8 cellular contexts compared by ENCODE assay signal in genomic region chr2:9554841-9555337, GRCh38. TPM values are rescaled to one million over a fixed set of nuclear protein-coding genes. Genes with fewer than 3 reads are reported as not detected.
DNase-seq lines count a peak whose midpoint lies in the region; FAIRE-seq and TF ChIP-seq lines count a peak whose summit lies in the region.

No MANE protein-coding gene starts in this region.

- H3K4me3 ChIP-seq in WERI-Rb-1 (ENCODE audit: low read depth, low read length) (peak overlapping the region; percentile 77), H1 (ENCODE audit: extremely low read depth in 1 of 4, insufficient read depth in 2 of 4, low read depth in 3 of 4, low read length in 4 of 4) (peak overlapping the region; percentile 74 to 92 (median 86)), mononuclear cell (ENCODE audit: low read length) (peak overlapping the region; percentile 98), thyroid gland (replicated peaks in 1 of 3) (peak overlapping the region; percentile 56 to 92 (median 84))

- no peak for TF ChIP-seq EP300 in H1 (IDR thresholded peaks at IDR 0.05; ENCODE audit: borderline replicate concordance in 1 of 2, low read depth in 2 of 2, low read length in 2 of 2)

- peaks cover 6% of the 10 kb centered on the region for H3K23me2 ChIP-seq in H1 (ENCODE audit: low read depth, low read length)

- no peak overlapping the region for H3K4ac ChIP-seq in H1 (replicated peaks; ENCODE audit: insufficient read length, low read depth, low read length)

- no peak overlapping the region for H2AK5ac ChIP-seq in H1 (ENCODE audit: low read depth, low read length)

- no peak overlapping the region for H2BK20ac ChIP-seq in H1 (ENCODE audit: low read length)

- peak overlapping the region; percentile 68 to 89 for H3K4me2 ChIP-seq in H1 (ENCODE audit: insufficient read depth in 1 of 2, low read depth in 2 of 2, low read length in 2 of 2)

- no peak overlapping the region for H2BK120ac ChIP-seq in H1 (replicated peaks; ENCODE audit: low read depth, low read length)

- H3K36me3 ChIP-seq in WERI-Rb-1 (peaks cover 17% of the 10 kb centered on the region), H1 (ENCODE audit: control insufficient read depth in 2 of 4, insufficient read depth in 4 of 4, low read length in 3 of 4) (no peaks in the 10 kb centered on the region), thyroid gland (no peaks in the 10 kb centered on the region)

- no peak overlapping the region for H3K18ac ChIP-seq in H1 (ENCODE audit: extremely low read depth, low read length)

- no peak for TF ChIP-seq POLR2A in H1 (IDR thresholded peaks at IDR 0.05; ENCODE audit: control extremely low read depth in 1 of 2, low read depth in 2 of 2, low read length in 2 of 2)
- TF ChIP-seq POLR2A in thyroid gland (IDR thresholded peaks at IDR 0.05): no peak

- no peaks in the 10 kb centered on the region; the same call in 1 of the 2 replicates for H3K79me1 ChIP-seq in H1 (ENCODE audit: low read depth, low read length)

- peaks cover 4 to 55% of the 10 kb centered on the region in 2 experiments for H3K79me2 ChIP-seq in H1 (ENCODE audit: control insufficient read depth in 1 of 2, insufficient read depth in 2 of 2, low read length in 2 of 2)

- H2AFZ ChIP-seq in H1 (ENCODE audit: low read length): peak overlapping the region; percentile 9; the same call in 1 of the 2 replicates

- no peak overlapping the region for H3K14ac ChIP-seq in H1 (ENCODE audit: insufficient read length)

- peaks cover 0 to 3% (median 0%) of the 10 kb centered on the region in 4 experiments; a peak in 1 of 7 replicates for H3K4me1 ChIP-seq in H1 (replicated peaks in 1 of 4; ENCODE audit: control insufficient read depth in 3 of 4, insufficient read depth in 4 of 4, low read length in 3 of 4)
- peaks cover 51% of the 10 kb centered on the region for H3K4me1 ChIP-seq in mononuclear cell (ENCODE audit: insufficient read depth, low read length)
- peaks cover 22 to 47% of the 10 kb centered on the region in 2 donors for H3K4me1 ChIP-seq in thyroid gland

- peaks cover 2 to 5% of the 10 kb centered on the region in 2 experiments for H4K20me1 ChIP-seq in H1 (replicated peaks in 1 of 2; ENCODE audit: control insufficient read depth in 1 of 2, insufficient read depth in 2 of 2, low read length in 2 of 2)

- POLR2A ChIA-PET in H1 (lab: Charles Lee; ENCODE audit: partially characterized antibody) (interaction anchor here (0.6 to 3.3 kb wide), 18 partner anchors 9 to 202 kb away, joined by 3 to 46 read pairs (median 4); partner anchors contain the start of genes IAH1 and YWHAQ), GM10248 (lab: Yijun Ruan, JAX) (interaction anchor here (2.0 kb wide), 1 partner anchor 76 kb away, joined by 12 read pairs; the partner anchor contains the start of gene YWHAQ)

- peak overlapping the region; percentile 65 to 92 (median 71); a peak in 6 of 7 replicates for H3K9ac ChIP-seq in H1 (replicated peaks in 1 of 4; ENCODE audit: extremely low read depth in 1 of 4, low read depth in 3 of 4, low read length in 3 of 4)

- TF ChIP-seq RAD21 in H1 (IDR thresholded peaks at IDR 0.05 in 1 of 2, conservative IDR thresholded peaks at IDR 0.05 in 1 of 2; ENCODE audit: low read depth in 2 of 2, low read length in 2 of 2): no peak

- intact Hi-C loops in thyroid gland (cut with DNase I): loop anchor here (5.0 to 10.0 kb wide), 2 partner anchors 77 to 80 kb away; partner anchors contain the start of genes IAH1 and YWHAQ

- no peak for FAIRE-seq in H1 (lab: Jason Lieb, UNC)

- no peak for TF ChIP-seq CTCF in WERI-Rb-1 (IDR thresholded peaks at IDR 0.05; ENCODE audit: low read depth, low read length)
- TF ChIP-seq CTCF in H1 (IDR thresholded peaks at IDR 0.05; ENCODE audit: control extremely low read depth in 1 of 3, insufficient read depth in 1 of 3, low read depth in 1 of 3, low read length in 3 of 3): no peak
- no peak for TF ChIP-seq CTCF in thyroid gland (IDR thresholded peaks at IDR 0.05)
- no peak for TF ChIP-seq CTCF in GM10248 (IDR thresholded peaks at IDR 0.05; ENCODE audit: control extremely low read depth, extremely low read depth, low read depth, missing control alignments)

- peak overlapping the region; percentile 57 for H4K5ac ChIP-seq in H1 (ENCODE audit: insufficient read length, low read depth, low read length)

- no peaks in the 10 kb centered on the region for H3K9me3 ChIP-seq in WERI-Rb-1 (ENCODE audit: severe bottlenecking)
- no peaks in the 10 kb centered on the region for H3K9me3 ChIP-seq in H1 (ENCODE audit: insufficient read depth in 2 of 2, low read depth in 1 of 2, low read length in 1 of 2)
- H3K9me3 ChIP-seq in mononuclear cell (ENCODE audit: low read depth, low read length): no peaks in the 10 kb centered on the region
- H3K9me3 ChIP-seq in thyroid gland: no peaks in the 10 kb centered on the region

- H3K27ac ChIP-seq in WERI-Rb-1: peak overlapping the region; percentile 96
- peak overlapping the region; percentile 54 for H3K27ac ChIP-seq in H1 (ENCODE audit: low read depth, low read length)
- peak overlapping the region; percentile 79 to 100 (median 99) for H3K27ac ChIP-seq in thyroid gland

- no peak overlapping the region for H3K23ac ChIP-seq in H1 (ENCODE audit: insufficient read length)

- H4K91ac ChIP-seq in H1 (replicated peaks; ENCODE audit: insufficient read length, low read length): no peak overlapping the region

- CTCF ChIA-PET in H1 (lab: Charles Lee; ENCODE audit: partially characterized antibody) (interaction anchor here (1.0 to 1.5 kb wide), 5 partner anchors 11 to 412 kb away, joined by 3 to 6 read pairs (median 5); no protein-coding TSS in a partner anchor), GM10248 (lab: Yijun Ruan, JAX) (interaction anchor here (1.0 to 2.9 kb wide), 15 partner anchors 10 to 216 kb away, joined by 3 to 16 read pairs (median 5); partner anchors contain the start of genes ITGB1BP1 and YWHAQ)

- no peak overlapping the region for H2BK15ac ChIP-seq in H1 (ENCODE audit: low read length)

- H3K56ac ChIP-seq in H1 (replicated peaks; ENCODE audit: insufficient read length, low read depth, low read length): no peak overlapping the region

- 0 out of 2 replicates have a peak overlapping the region, but pooled peaks have one; percentile 86 for H2BK5ac ChIP-seq in H1 (ENCODE audit: low read depth, low read length)

- H4K8ac ChIP-seq in H1 (ENCODE audit: extremely low read depth, insufficient read depth, low read length): no peak overlapping the region

- 7% methylated on average over 11 of the region's 11 CpGs; no CpG with 5 or more reads in 1 of the 2 experiments for WGBS in H1 (ENCODE audit: extremely low coverage in 1 of 2, insufficient coverage in 1 of 2, insufficient read length in 1 of 2, insufficient replicate concordance in 2 of 2, low coverage in 1 of 2, low lambda C conversion rate in 2 of 2, missing lambda C conversion rate in 1 of 2), 2 experiments
- WGBS in thyroid gland, 2 donors: 1% methylated on average over 11 of the region's 11 CpGs

- DNase-seq in EH (ENCODE audit: low read depth) (peak; percentile 80), MV-4-11 (lab: John Stamatoyannopoulos, UW) (peak; percentile 61), WERI-Rb-1 (peak; percentile 60), H1 (ENCODE audit: low read depth in 1 of 2, low spot score in 2 of 2) (no peak), thyroid gland (peak; percentile 49 to 57), NCI-H1092 (lab: John Stamatoyannopoulos, UW) (no peak), GM10248 (ENCODE audit: extremely low spot score) (no peak)

- H3K27me3 ChIP-seq in WERI-Rb-1 (ENCODE audit: insufficient read depth, low read depth, severe bottlenecking): no peaks in the 10 kb centered on the region
- H3K27me3 ChIP-seq in H1 (replicated peaks in 1 of 4; ENCODE audit: control insufficient read depth in 3 of 4, extremely low read depth in 1 of 4, insufficient read depth in 3 of 4, low read length in 3 of 4): no peaks in the 10 kb centered on the region
- H3K27me3 ChIP-seq in mononuclear cell (ENCODE audit: insufficient read depth, low read length): no peaks in the 10 kb centered on the region
- H3K27me3 ChIP-seq in thyroid gland: no peaks in the 10 kb centered on the region

- H2BK12ac ChIP-seq in H1 (ENCODE audit: low read depth, low read length): no peak overlapping the region

TF ChIP-seq in H1, 55 proteins besides CTCF, POLR2A, EP300 and RAD21 (continues in another document):
- TF ChIP-seq E2F6 (IDR thresholded peaks at IDR 0.05): no peak
- TF ChIP-seq POLR2AphosphoS5 (IDR thresholded peaks at IDR 0.05; ENCODE audit: low read depth, low read length): no peak; the same call in 1 of the 2 replicates
- TF ChIP-seq CREB1 (IDR thresholded peaks at IDR 0.05): no peak
- 0 out of 4 replicates have a peak, but pooled peaks of 1 of the 2 experiments have one; percentile 65 for TF ChIP-seq SIN3A (conservative IDR thresholded peaks at IDR 0.05 in 1 of 2, IDR thresholded peaks at IDR 0.05 in 1 of 2; ENCODE audit: low read depth in 1 of 2, low read length in 2 of 2)
- TF ChIP-seq EGR1 (IDR thresholded peaks at IDR 0.05; ENCODE audit: borderline replicate concordance, low read depth, low read length): no peak
- no peak for TF ChIP-seq ATF2 (IDR thresholded peaks at IDR 0.05; ENCODE audit: low read length)

RNA-seq across cellular contexts. Expression of gene ADAM17, which starts 0.7 kb away (rescaled TPM):
- 23.5 and 25.1 TPM in 2 replicates for total RNA-seq in H1 (2021; fragmentation: NEBNext Ultra II Directional; extraction: Animal tissue kit (Norgen Biotek cat#: 25700))
- polyA plus RNA-seq in H1 (2011; rRNA removed): 4.2 and 6.5 TPM in 2 replicates
- 4.8 TPM for polyA plus RNA-seq in H1 (2011; cell fraction: cytosol; rRNA removed)
- 8.9 TPM for polyA plus RNA-seq in H1 (2011; cell fraction: nucleus; rRNA removed)
- 21.7 to 24.2 TPM (median 23.8 TPM) in 4 replicates for polyA plus RNA-seq in H1 (2012, experiment 1 of 2)
- 1.4 TPM for polyA plus RNA-seq in H1 (2012, experiment 2 of 2)
- 28.1 TPM for polyA plus RNA-seq in H1 (2013, experiment 1 of 2)
- polyA plus RNA-seq in H1 (2013, experiment 2 of 2): 30.0 TPM
- polyA minus RNA-seq in H1 (2011; rRNA and poly(A)+ RNA removed): 19.0 and 28.1 TPM in 2 replicates
- 9.3 TPM for polyA minus RNA-seq in H1 (2011; cell fraction: cytosol; rRNA and poly(A)+ RNA removed)
- polyA minus RNA-seq in H1 (2011; cell fraction: nucleus; rRNA and poly(A)+ RNA removed): 27.7 TPM
- total RNA-seq in mononuclear cell: 47.2 TPM
- total RNA-seq in thyroid gland: 10 to 100 TPM; 26.9 to 39.4 (median 31.3) TPM

Comparison
In these comparisons a context has a peak if more than half of its experiments do, and no peak if none do; other contexts are left out.
1. DNase-seq: peak in EH (single experiment), MV-4-11 (single experiment), WERI-Rb-1 (single experiment) and thyroid gland (2 of 2); none in H1 (0 of 2), NCI-H1092 (single experiment) and GM10248 (single experiment).
2. Peak in every context shown above with its lines, with median percentiles within 50 percentile points of each other: H3K27ac ChIP-seq and H3K4me3 ChIP-seq.